8 cellular contexts compared by ENCODE assay signal in genomic region chr20:62183426-62184142, GRCh38. TPM values are rescaled to one million over a fixed set of nuclear protein-coding genes. Genes with fewer than 3 reads are reported as not detected.
DNase-seq lines count a peak whose midpoint lies in the region; ATAC-seq and TF ChIP-seq lines count a peak whose summit lies in the region.

No MANE protein-coding gene starts in this region.

- peak overlapping the region; percentile 78 for H3K4me2 ChIP-seq in HCT116 (ENCODE audit: low read length)

- no peaks in the 10 kb centered on the region for H3K9me3 ChIP-seq in HCT116 (ENCODE audit: control insufficient read depth in 1 of 2, insufficient read depth in 1 of 2, low read depth in 1 of 2, low read length in 2 of 2)
- no peaks in the 10 kb centered on the region for H3K9me3 ChIP-seq in left ventricle myocardium inferior (replicated peaks)

- no peaks in the 10 kb centered on the region for H4K20me1 ChIP-seq in HCT116 (ENCODE audit: insufficient read depth)

- TF ChIP-seq POLR2A in HCT116 (IDR thresholded peaks at IDR 0.05; ENCODE audit: borderline replicate concordance, extremely low read depth, insufficient read depth, insufficient read length) = no peak

- intact Hi-C loops in HCT116 (cut with micrococcal nuclease) = loop anchor here (2.0 kb wide), 1 partner anchor 23 kb away; no protein-coding TSS in a partner anchor
- intact Hi-C loops in left ventricle myocardium inferior (cut with micrococcal nuclease) = no loop called here

- no peaks in the 10 kb centered on the region for H3K27me3 ChIP-seq in HCT116 (ENCODE audit: insufficient read depth, low read length)
- H3K27me3 ChIP-seq in left ventricle myocardium inferior (ENCODE audit: low read depth) = no peaks in the 10 kb centered on the region

- peak overlapping the region; percentile 99 for H3K9ac ChIP-seq in HCT116 (ENCODE audit: low read length)

- ATAC-seq in HCT116 (no peak), GM19324 (IDR thresholded peaks at IDR 0.05; ENCODE audit: low FRiP score, unreplicated experiment) (no peak)

- CTCF ChIA-PET in HCT116 (lab: Charles Lee) = no interaction called here

- POLR2A ChIA-PET in HCT116 (lab: Charles Lee) = no interaction called here

- BruUV-seq in HCT116 (replicated peaks; lab: Mats Ljungman, UMichigan) = TSS peak; percentile 62

- H3K27ac ChIP-seq in HCT116 (ENCODE audit: low read depth, low read length) (peak overlapping the region; percentile 92), VCaP (peak overlapping the region; percentile 95), left ventricle myocardium inferior (replicated peaks) (peak overlapping the region; percentile 97), skin epidermis (peak overlapping the region; percentile 88 to 98 (median 94))

- no peak for TF ChIP-seq RAD21 in HCT116 (IDR thresholded peaks at IDR 0.05; ENCODE audit: low read depth)

- H3K79me2 ChIP-seq in HCT116 (ENCODE audit: insufficient read depth, low read length) = peaks cover 67% of the 10 kb centered on the region

- no peak overlapping the region for H2AFZ ChIP-seq in HCT116 (ENCODE audit: low read depth, low read length, poor library complexity, severe bottlenecking)

- no peak for TF ChIP-seq CTCF in HCT116 (IDR thresholded peaks at IDR 0.05 in 2 of 3, conservative IDR thresholded peaks at IDR 0.05 in 1 of 3; ENCODE audit: borderline replicate concordance in 1 of 3, insufficient read depth in 1 of 3, low read depth in 2 of 3, low read length in 2 of 3)
- TF ChIP-seq CTCF in VCaP (conservative IDR thresholded peaks at IDR 0.05) = no peak
- no peak for TF ChIP-seq CTCF in left ventricle myocardium inferior (IDR thresholded peaks at IDR 0.05; ENCODE audit: borderline replicate concordance)

- peaks cover 6 to 17% of the 10 kb centered on the region in 2 experiments; a peak in 3 of 4 replicates for H3K4me1 ChIP-seq in HCT116 (ENCODE audit: control insufficient read depth in 1 of 2, insufficient read depth in 2 of 2, low read length in 2 of 2)
- H3K4me1 ChIP-seq in left ventricle myocardium inferior = peaks cover 49% of the 10 kb centered on the region

- peak overlapping the region; percentile 68 to 84 for H3K4me3 ChIP-seq in HCT116 (replicated peaks in 1 of 2; ENCODE audit: low read depth in 1 of 2, low read length in 2 of 2)
- peak overlapping the region; percentile 95 for H3K4me3 ChIP-seq in left ventricle myocardium inferior
- peak overlapping the region; percentile 81 to 97 (median 89) for H3K4me3 ChIP-seq in skin epidermis

- RAD21 ChIA-PET in HCT116 (lab: Charles Lee; ENCODE audit: low non-redundant PET in 1 of 2, low total read pairs in 2 of 2, uncharacterized antibody in 2 of 2, unreplicated experiment in 2 of 2) = no interaction called here

- no peaks in the 10 kb centered on the region for H3K9me2 ChIP-seq in HCT116 (ENCODE audit: insufficient read depth)

- peaks cover 0 to 2% of the 10 kb centered on the region in 2 experiments; a peak in 2 of 4 replicates for H3K36me3 ChIP-seq in HCT116 (ENCODE audit: control insufficient read depth in 1 of 2, insufficient read depth in 2 of 2, low read length in 2 of 2)
- peaks cover 27% of the 10 kb centered on the region for H3K36me3 ChIP-seq in left ventricle myocardium inferior

- DNase-seq in HCT116 (ENCODE audit: low read depth, low spot score) = no peak
- DNase-seq in left ventricle myocardium inferior = no peak
- no peak for DNase-seq in NCI-H82 treated with DMSO at 0.1 percent for 48 hours (lab: John Stamatoyannopoulos, UW; ENCODE audit: unreplicated experiment)
- no peak for DNase-seq in Ammon's horn (ENCODE audit: low spot score)
- no peak for DNase-seq in activated CD8-positive, alpha-beta memory T cell treated with anti-CD3 and anti-CD28 coated beads, Interleukin-2, amount 50 U/mL, for 4 hours

TF ChIP-seq in HCT116, 20 proteins besides CTCF, POLR2A, EP300 and RAD21:
- TF ChIP-seq EZH2phosphoT487 (IDR thresholded peaks at IDR 0.05; ENCODE audit: borderline replicate concordance) (no peak), EZH2 (IDR thresholded peaks at IDR 0.05) (no peak), EGR1 (IDR thresholded peaks at IDR 0.05; ENCODE audit: low read depth) (no peak), SIN3A (IDR thresholded peaks at IDR 0.05; ENCODE audit: low read depth) (no peak), FOSL1 (IDR thresholded peaks at IDR 0.05; ENCODE audit: low read depth) (no peak), MAX (IDR thresholded peaks at IDR 0.05) (no peak), TCF7L2 (IDR thresholded peaks at IDR 0.05; ENCODE audit: borderline replicate concordance, extremely low read depth, insufficient read depth, insufficient read length) (no peak), SP1 (IDR thresholded peaks at IDR 0.05; ENCODE audit: low read depth) (no peak), CEBPB (IDR thresholded peaks at IDR 0.05; ENCODE audit: low read depth) (no peak), ZNF274 (IDR thresholded peaks at IDR 0.05; ENCODE audit: low read depth, low read length) (no peak), POLR2AphosphoS5 (IDR thresholded peaks at IDR 0.05; ENCODE audit: low read depth, low read length) (no peak), JUND (IDR thresholded peaks at IDR 0.05) (no peak)

RNA-seq across cellular contexts. Expression of gene MTG2, which starts 0.8 kb away (rescaled TPM):
- total RNA-seq in HCT116 (2021; ENCODE audit: unreplicated experiment) (43.3 TPM), left ventricle myocardium inferior (25.9 TPM)
- polyA plus RNA-seq in HCT116 (2012) = 24.6 and 28.4 TPM in 2 replicates

RNA-seq across cellular contexts. Expression of gene HRH3, which starts 36.5 kb away (rescaled TPM):
- total RNA-seq in HCT116 (2021; ENCODE audit: unreplicated experiment) = not detected
- polyA plus RNA-seq in HCT116 (2012) = 0.03 TPM in 1 of 2 replicates, not detected in the other
- total RNA-seq in left ventricle myocardium inferior = not detected

RNA-seq across cellular contexts. Expression of gene SS18L1, which starts 40.0 kb away (rescaled TPM):
- total RNA-seq in HCT116 (2021; ENCODE audit: unreplicated experiment) = 28.1 TPM
- polyA plus RNA-seq in HCT116 (2012) = 16.7 and 20.6 TPM in 2 replicates
- 9.0 TPM for total RNA-seq in left ventricle myocardium inferior

RNA-seq across cellular contexts. Expression of gene PSMA7, which starts 40.4 kb away (rescaled TPM):
- 364 TPM for total RNA-seq in HCT116 (2021; ENCODE audit: unreplicated experiment)
- 399 and 428 TPM in 2 replicates for polyA plus RNA-seq in HCT116 (2012)
- total RNA-seq in left ventricle myocardium inferior = 233 TPM

RNA-seq across cellular contexts. Expression of gene OSBPL2, which starts 54.7 kb away (rescaled TPM):
- 36.9 TPM for total RNA-seq in HCT116 (2021; ENCODE audit: unreplicated experiment)
- polyA plus RNA-seq in HCT116 (2012) = 17.6 and 18.4 TPM in 2 replicates
- total RNA-seq in left ventricle myocardium inferior = 55.3 TPM
